Comparison of ENCODE assay signal across 1 cellular context in the genomic region with DNA sequence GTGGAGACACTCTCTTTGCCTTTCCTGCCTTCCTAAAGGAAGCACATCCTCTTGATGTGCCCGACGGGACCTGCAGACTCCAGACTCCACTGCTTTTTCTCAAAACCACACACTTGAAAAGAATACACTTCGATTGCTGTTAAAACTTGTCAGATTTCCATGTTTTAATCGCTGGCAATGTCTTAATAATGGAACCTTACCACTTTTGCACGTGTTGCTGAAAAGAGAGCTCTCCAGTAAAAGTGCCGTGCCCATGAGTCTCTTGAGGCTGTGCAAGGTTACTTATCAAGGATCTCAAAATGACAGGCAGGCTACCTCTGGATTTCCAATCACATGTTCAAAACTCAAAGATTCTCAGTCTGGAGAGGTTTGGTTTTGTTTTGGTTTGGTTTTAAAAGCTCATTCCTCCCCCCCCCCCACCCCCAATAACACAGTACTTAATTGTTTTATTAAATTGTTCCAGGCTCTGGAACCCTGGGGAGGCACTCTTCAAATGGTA.
TF ChIP-seq lines count a peak whose summit lies in the region.

No MANE protein-coding gene starts in this region.

TF ChIP-seq in GM12878, 131 proteins besides CTCF, POLR2A, EP300 and RAD21 (continued from another document):
- TF ChIP-seq ZBTB40 (IDR thresholded peaks at IDR 0.05; ENCODE audit: borderline replicate concordance): 0 out of 2 replicates have a peak, but pooled peaks have one; percentile 20
